ENCODE assay signal across 18 cellular contexts in genomic region chr6:38283734-38284362, GRCh38.
DNase-seq lines count a peak whose midpoint lies in the region; ATAC-seq, FAIRE-seq and TF ChIP-seq lines count a peak whose summit lies in the region.
"Had no signal": no experiment of that assay in that cellular context is flagged by ENCODE, and none has a peak within 500 bp of the region (broad histone marks: within the 10 kb centered on the region; RNA-seq: fewer than 3 reads in every experiment).

No MANE protein-coding gene starts in this region.

- peak overlapping the region; percentile 9; the same call in 1 of the 2 replicates for H3K23ac ChIP-seq in IMR-90 (ENCODE audit: low read depth, low read length)

- H3K79me2 ChIP-seq in K562 (ENCODE audit: control insufficient read depth, insufficient read depth, low read length) = no peaks in the 10 kb centered on the region

- H3K79me1 ChIP-seq in IMR-90 (ENCODE audit: low read depth in 1 of 2, low read length in 2 of 2) = no peaks in the 10 kb centered on the region

- peak; percentile 84 for ATAC-seq in activated CD4-positive, alpha-beta T cell treated with anti-CD3 and anti-CD28 coated beads for 36 hours
- ATAC-seq in IMR-90 (ENCODE audit: low read depth) (no peak), K562 (no peak), HG03025 (IDR thresholded peaks at IDR 0.05; ENCODE audit: low FRiP score, unreplicated experiment) (no peak)
- ATAC-seq: natural killer cell, T-helper 17 cell had no signal

- H3K9me3 ChIP-seq in IMR-90 (ENCODE audit: control insufficient read depth, insufficient read depth, low read length) = no peaks in the 10 kb centered on the region
- H3K9me3 ChIP-seq in K562 (replicated peaks; ENCODE audit: control insufficient read depth, insufficient read depth, low read depth, low read length) = no peaks in the 10 kb centered on the region

- no peaks in the 10 kb centered on the region for H3K9me3 Mint-ChIP-seq in activated CD4-positive, alpha-beta T cell treated with anti-CD3 and anti-CD28 coated beads for 36 hours (ENCODE audit: low read depth)
- no peaks in the 10 kb centered on the region for H3K9me3 Mint-ChIP-seq in activated CD4-positive, alpha-beta T cell treated with anti-CD3 and anti-CD28 coated beads, Interleukin-2, amount 10 ng/mL, durations not matched to agents 7 days and 5 days
- H3K9me3 Mint-ChIP-seq: CD4-positive, alpha-beta memory T cell had no signal

- CTCF ChIA-PET in activated CD4-positive, alpha-beta T cell treated with anti-CD3 and anti-CD28 coated beads for 36 hours (lab: Charles Lee) = interaction anchor here (0.6 kb wide), 1 partner anchor 416 kb away, joined by 3 read pairs; no protein-coding TSS in a partner anchor
- CTCF ChIA-PET in activated CD4-positive, alpha-beta T cell treated with anti-CD3 and anti-CD28 coated beads, Interleukin-2, amount 10 ng/mL, durations not matched to agents 7 days and 5 days (lab: Charles Lee) = no interaction called here
- CTCF ChIA-PET in IMR-90 (lab: Yijun Ruan, JAX) = no interaction called here
- CTCF ChIA-PET in K562 (lab: Yijun Ruan, JAX; ENCODE audit: low intra/inter-chr PET ratio) = no interaction called here

- H3K9ac ChIP-seq in IMR-90 (ENCODE audit: low read depth, low read length) (no peak overlapping the region), K562 (ENCODE audit: insufficient read depth in 1 of 2, low read depth in 2 of 2, low read length in 2 of 2) (no peak overlapping the region)

- no peak for FAIRE-seq in K562 (lab: Jason Lieb, UNC)
- FAIRE-seq: A204.1 had no signal

- in situ Hi-C loops in IMR-90 (cut with MboI; ENCODE audit: low sequenced_read_pairs) = no loop called here
- in situ Hi-C loops in K562 (cut with MboI) = no loop called here

- H2AK5ac ChIP-seq in IMR-90 (ENCODE audit: low read depth, low read length) = no peak overlapping the region

- dilution Hi-C loops in IMR-90 (cut with HindIII; ENCODE audit: low sequenced_read_pairs, unreplicated experiment) = no loop called here

- H3K27me3 ChIP-seq in IMR-90 (ENCODE audit: control insufficient read depth, insufficient read depth, low read length) = no peaks in the 10 kb centered on the region
- peaks cover 3 to 6% of the 10 kb centered on the region in 2 experiments; a peak in 4 of 5 replicates for H3K27me3 ChIP-seq in K562 (ENCODE audit: control insufficient read depth in 2 of 2, insufficient read depth in 2 of 2, low read length in 2 of 2)
- H3K27me3 ChIP-seq: dorsolateral prefrontal cortex had no signal

- WGBS in IMR-90 (ENCODE audit: extremely low coverage in 2 of 2, insufficient read length in 1 of 2), 2 experiments = 60% methylated on average over 1 of the region's 4 CpGs; no CpG with 5 or more reads in 1 of the 2 experiments
- 3% methylated on average over 4 of the region's 4 CpGs for WGBS in K562 (ENCODE audit: insufficient coverage, low coverage, missing lambda C conversion rate)

- intact Hi-C loops in activated CD4-positive, alpha-beta T cell treated with anti-CD3 and anti-CD28 coated beads for 36 hours (cut with DNase I, micrococcal nuclease) = no loop called here
- intact Hi-C loops in IMR-90 (cut with micrococcal nuclease) = no loop called here
- intact Hi-C loops in K562 (cut with micrococcal nuclease) = no loop called here

- H4K8ac ChIP-seq in IMR-90 (ENCODE audit: low read depth in 2 of 2, low read length in 2 of 2) = no peak overlapping the region

- peaks cover 15% of the 10 kb centered on the region for H3K36me3 Mint-ChIP-seq in activated CD4-positive, alpha-beta T cell treated with anti-CD3 and anti-CD28 coated beads for 36 hours (ENCODE audit: low read depth)
- peaks cover 3% of the 10 kb centered on the region for H3K36me3 Mint-ChIP-seq in activated CD4-positive, alpha-beta T cell treated with anti-CD3 and anti-CD28 coated beads, Interleukin-2, amount 10 ng/mL, durations not matched to agents 7 days and 5 days (ENCODE audit: low read depth)
- H3K36me3 Mint-ChIP-seq: natural killer cell had no signal

- H3K36me3 ChIP-seq in IMR-90 (ENCODE audit: control insufficient read depth, insufficient read depth, low read length) (0 out of 2 replicates have a peak, but pooled peaks cover 1% of the 10 kb centered on the region), K562 (ENCODE audit: control insufficient read depth, insufficient read depth, low read length) (no peaks in the 10 kb centered on the region)

- no peak overlapping the region for H4K5ac ChIP-seq in IMR-90 (ENCODE audit: low read depth, low read length)

- H2AK9ac ChIP-seq in IMR-90 (replicated peaks; ENCODE audit: low read depth, low read length, poor library complexity) = peak overlapping the region; percentile 43

- H3K4me1 Mint-ChIP-seq in activated CD4-positive, alpha-beta T cell treated with anti-CD3 and anti-CD28 coated beads for 36 hours = peaks cover 16% of the 10 kb centered on the region
- H3K4me1 Mint-ChIP-seq in activated CD4-positive, alpha-beta T cell treated with anti-CD3 and anti-CD28 coated beads, Interleukin-2, amount 10 ng/mL, durations not matched to agents 7 days and 5 days = peaks cover 5% of the 10 kb centered on the region

- DNase-seq in activated CD4-positive, alpha-beta T cell treated with anti-CD3 and anti-CD28 coated beads for 36 hours = peak; percentile 21
- no peak for DNase-seq in activated CD4-positive, alpha-beta T cell treated with anti-CD3 and anti-CD28 coated beads, Interleukin-2, amount 10 ng/mL, durations not matched to agents 7 days and 5 days
- DNase-seq in IMR-90 (peak; percentile 60), K562 (ENCODE audit: extremely low read depth in 1 of 4, low spot score in 3 of 4) (no peak), pulmonary artery endothelial cell (ENCODE audit: low read depth, low spot score) (peak; percentile 13), DMS53 treated with DMSO at 0.1 percent for 48 hours (lab: John Stamatoyannopoulos, UW; ENCODE audit: unreplicated experiment) (no peak), pons (ENCODE audit: low spot score) (no peak)
- DNase-seq: activated CD4-positive, alpha-beta T cell treated with anti-CD3 and anti-CD28 coated beads for 1 hour; activated effector memory CD4-positive, alpha-beta T cell treated with Interleukin-2 at 50 U/mL for 16 hours; CD4-positive, alpha-beta memory T cell; dorsolateral prefrontal cortex; Karpas-422; natural killer cell; NCI-H1694; NCI-H524; T-helper 17 cell had no signal

- no peak overlapping the region for H3K18ac ChIP-seq in IMR-90 (ENCODE audit: low read depth, low read length)

- TF ChIP-seq RAD21 in IMR-90 (IDR thresholded peaks at IDR 0.05; ENCODE audit: low read length) (no peak), K562 (CRISPR knock-in tag; conservative IDR thresholded peaks at IDR 0.05 in 1 of 2, IDR thresholded peaks at IDR 0.05 in 1 of 2) (no peak)

- no peak overlapping the region for H4K91ac ChIP-seq in IMR-90 (ENCODE audit: insufficient read depth, low read depth, low read length)

- no peak overlapping the region for H3K27ac Mint-ChIP-seq in activated CD4-positive, alpha-beta T cell treated with anti-CD3 and anti-CD28 coated beads for 36 hours
- H3K27ac Mint-ChIP-seq in activated CD4-positive, alpha-beta T cell treated with anti-CD3 and anti-CD28 coated beads, Interleukin-2, amount 10 ng/mL, durations not matched to agents 7 days and 5 days = no peak overlapping the region
- H3K27ac Mint-ChIP-seq: natural killer cell, T-helper 17 cell had no signal

- TF ChIP-seq CTCF in IMR-90 (conservative IDR thresholded peaks at IDR 0.05; ENCODE audit: low read depth, low read length) (no peak), K562 (IDR thresholded peaks at IDR 0.05 in 2 of 3, conservative IDR thresholded peaks at IDR 0.05 in 1 of 3; ENCODE audit: insufficient read depth in 2 of 3, low read depth in 1 of 3, low read length in 3 of 3) (no peak)

- H3K14ac ChIP-seq in IMR-90 (replicated peaks; ENCODE audit: low read depth, low read length) = peak overlapping the region; percentile 52; the same call in 1 of the 2 replicates

- H3K4me1 ChIP-seq in IMR-90 (ENCODE audit: control insufficient read depth, insufficient read depth, low read length) (no peaks in the 10 kb centered on the region), K562 (replicated peaks in 1 of 2; ENCODE audit: control insufficient read depth in 2 of 2, insufficient read depth in 2 of 2, low read length in 2 of 2) (peaks cover 0 to 3% of the 10 kb centered on the region in 2 experiments; a peak in 1 of 5 replicates)

- H3K4ac ChIP-seq in IMR-90 (ENCODE audit: low read depth, low read length) = no peak overlapping the region

- TF ChIP-seq POLR2A in IMR-90 (IDR thresholded peaks at IDR 0.05; ENCODE audit: low read depth, low read length) = no peak
- TF ChIP-seq POLR2A in K562 (conservative IDR thresholded peaks at IDR 0.05) = no peak

- no peak overlapping the region for H3K4me3 ChIP-seq in IMR-90 (ENCODE audit: insufficient read depth, low read depth, low read length)
- H3K4me3 ChIP-seq in K562 = no peak overlapping the region
- H3K4me3 ChIP-seq: dorsolateral prefrontal cortex had no signal

- no peak overlapping the region for H3K4me3 Mint-ChIP-seq in activated CD4-positive, alpha-beta T cell treated with anti-CD3 and anti-CD28 coated beads for 36 hours
- H3K4me3 Mint-ChIP-seq in activated CD4-positive, alpha-beta T cell treated with anti-CD3 and anti-CD28 coated beads, Interleukin-2, amount 10 ng/mL, durations not matched to agents 7 days and 5 days = no peak overlapping the region
- H3K4me3 Mint-ChIP-seq: CD4-positive, alpha-beta memory T cell; natural killer cell; T-helper 17 cell had no signal

- POLR2A ChIA-PET in activated CD4-positive, alpha-beta T cell treated with anti-CD3 and anti-CD28 coated beads for 36 hours (lab: Charles Lee) = no interaction called here
- POLR2A ChIA-PET in activated CD4-positive, alpha-beta T cell treated with anti-CD3 and anti-CD28 coated beads, Interleukin-2, amount 10 ng/mL, durations not matched to agents 7 days and 5 days (lab: Charles Lee) = no interaction called here
- POLR2A ChIA-PET in IMR-90 (lab: Charles Lee; ENCODE audit: unreplicated experiment) (no interaction called here), K562 (lab: Yijun Ruan, JAX) (no interaction called here)

- H2BK120ac ChIP-seq in IMR-90 (ENCODE audit: low read depth, low read length) = no peak overlapping the region

- H3K27me3 Mint-ChIP-seq in activated CD4-positive, alpha-beta T cell treated with anti-CD3 and anti-CD28 coated beads for 36 hours = no peaks in the 10 kb centered on the region
- no peaks in the 10 kb centered on the region for H3K27me3 Mint-ChIP-seq in activated CD4-positive, alpha-beta T cell treated with anti-CD3 and anti-CD28 coated beads, Interleukin-2, amount 10 ng/mL, durations not matched to agents 7 days and 5 days
- H3K27me3 Mint-ChIP-seq: CD4-positive, alpha-beta memory T cell; T-helper 17 cell had no signal

- no peak overlapping the region for H3K56ac ChIP-seq in IMR-90 (ENCODE audit: extremely low read depth, insufficient read depth, low read length)

- H4K20me1 ChIP-seq in IMR-90 (ENCODE audit: insufficient read depth, low read length) = no peaks in the 10 kb centered on the region
- no peaks in the 10 kb centered on the region for H4K20me1 ChIP-seq in K562 (replicated peaks; ENCODE audit: control insufficient read depth, insufficient read depth, low read length)

- H2BK20ac ChIP-seq in IMR-90 (ENCODE audit: low read depth, low read length) = no peak overlapping the region

- peaks cover 5% of the 10 kb centered on the region; the same call in 1 of the 2 replicates for H3K9me1 ChIP-seq in IMR-90 (ENCODE audit: insufficient read depth, low read length)
- no peaks in the 10 kb centered on the region for H3K9me1 ChIP-seq in K562 (ENCODE audit: control insufficient read depth, insufficient read depth, low read length)

- TF ChIP-seq EP300 in K562 (IDR thresholded peaks at IDR 0.05; ENCODE audit: low read length) = no peak

- H2AFZ ChIP-seq in IMR-90 (replicated peaks; ENCODE audit: low read length, poor library complexity) (peak overlapping the region; percentile 14), K562 (ENCODE audit: low read depth, low read length) (no peak overlapping the region)

- H2BK5ac ChIP-seq in IMR-90 (ENCODE audit: low read depth, low read length, poor library complexity, severe bottlenecking) = no peak overlapping the region

- H2BK15ac ChIP-seq in IMR-90 (ENCODE audit: low read depth, low read length) = no peak overlapping the region

- H3K4me2 ChIP-seq in IMR-90 (ENCODE audit: low read depth, low read length) = no peak overlapping the region
- no peak overlapping the region for H3K4me2 ChIP-seq in K562 (ENCODE audit: insufficient read depth, low read length)

- BruUV-seq in IMR-90 (replicated peaks; lab: Mats Ljungman, UMichigan) (no TSS peak), K562 (replicated peaks; lab: Mats Ljungman, UMichigan) (no TSS peak)

- H3K27ac ChIP-seq in IMR-90 (ENCODE audit: insufficient read depth, low read length) (no peak overlapping the region), K562 (ENCODE audit: extremely low read depth, low read depth, low read length) (no peak overlapping the region)
- H3K27ac ChIP-seq: dorsolateral prefrontal cortex had no signal

Comparison
In these comparisons a context has a peak if more than half of its experiments do, and no peak if none do; other contexts are left out.
1. DNase-seq: peak in activated CD4-positive, alpha-beta T cell treated with anti-CD3 and anti-CD28 coated beads for 36 hours (single experiment), IMR-90 (single experiment) and pulmonary artery endothelial cell (single experiment); none in activated CD4-positive, alpha-beta T cell treated with anti-CD3 and anti-CD28 coated beads, Interleukin-2, amount 10 ng/mL, durations not matched to agents 7 days and 5 days (single experiment), K562 (0 of 4), DMS53 treated with DMSO at 0.1 percent for 48 hours (single experiment) and pons (single experiment).